ENCODE assay signal across 21 cellular contexts in the genomic region with DNA sequence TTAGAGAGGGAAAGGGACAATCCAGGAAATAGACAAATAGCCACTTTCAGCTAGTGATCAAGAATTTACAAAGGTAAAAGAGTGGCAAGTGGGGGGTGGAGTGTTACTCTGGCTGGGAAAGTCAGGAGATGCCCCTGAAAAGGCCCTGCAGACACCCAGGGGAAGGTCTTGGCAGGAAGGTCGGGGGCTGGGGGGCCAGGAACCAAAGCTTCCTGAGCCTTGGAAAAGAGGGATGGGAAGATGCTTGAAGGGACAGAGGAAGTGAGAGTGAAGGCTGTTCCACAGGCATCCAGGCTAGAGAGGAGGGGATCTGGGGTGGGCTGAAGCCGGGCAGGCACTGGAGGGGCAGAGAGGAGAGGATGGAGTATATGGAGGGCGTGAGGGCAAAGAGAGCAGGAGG. TPM values are rescaled to one million over a fixed set of nuclear protein-coding genes. Genes with fewer than 3 reads are reported as not detected.
DNase-seq lines count a peak whose midpoint lies in the region; ATAC-seq, FAIRE-seq and TF ChIP-seq lines count a peak whose summit lies in the region.
"Had no signal": no experiment of that assay in that cellular context is flagged by ENCODE, and none has a peak within 500 bp of the region (broad histone marks: within the 10 kb centered on the region; RNA-seq: fewer than 3 reads in every experiment).

No MANE protein-coding gene starts in this region.

- peaks cover 64% of the 10 kb centered on the region for H3K4me1 Mint-ChIP-seq in neural crest cell
- H3K4me1 Mint-ChIP-seq in type B pancreatic cell (ENCODE audit: unreplicated experiment): peaks cover 61% of the 10 kb centered on the region
- peaks cover 47% of the 10 kb centered on the region for H3K4me1 Mint-ChIP-seq in WTC11

- FAIRE-seq in kidney (lab: Jason Lieb, UNC): no peak
- FAIRE-seq: D721Med, GM18507, RCC 7860 had no signal

- POLR2A ChIA-PET in WTC11 (lab: Charles Lee): no interaction called here

- H3K4me3 Mint-ChIP-seq in neural crest cell: no peak overlapping the region
- peak overlapping the region; percentile 26 for H3K4me3 Mint-ChIP-seq in type B pancreatic cell
- H3K4me3 Mint-ChIP-seq in WTC11: no peak overlapping the region
- H3K4me3 Mint-ChIP-seq: CD4-positive, alpha-beta T cell had no signal

- H3K4me1 ChIP-seq in colonic mucosa (no peaks in the 10 kb centered on the region), kidney (ENCODE audit: control insufficient read depth in 1 of 2, insufficient read depth in 1 of 2, low read depth in 1 of 2, low read length in 2 of 2) (peaks cover 29 to 41% of the 10 kb centered on the region in 2 donors)
- H3K4me1 ChIP-seq: BE2C had no signal

- intact Hi-C loops in colonic mucosa (cut with DNase I) (no loop called here), kidney (cut with DNase I) (no loop called here)

- H3K36me3 Mint-ChIP-seq in neural crest cell (ENCODE audit: low read depth) (no peaks in the 10 kb centered on the region), type B pancreatic cell (no peaks in the 10 kb centered on the region), WTC11 (0 out of 2 replicates have a peak, but pooled peaks cover under 1% of the 10 kb centered on the region)

- H3K36me3 ChIP-seq in colonic mucosa (no peaks in the 10 kb centered on the region), kidney (ENCODE audit: control insufficient read depth in 1 of 2, insufficient read depth in 2 of 2, low read length in 2 of 2) (no peaks in the 10 kb centered on the region)
- H3K36me3 ChIP-seq: BE2C had no signal

- H3K9ac ChIP-seq in colonic mucosa (ENCODE audit: low read depth in 2 of 2, low read length in 2 of 2) (peak overlapping the region in 1 of 2 donors; percentile 80), kidney (ENCODE audit: low read length in 2 of 2) (peak overlapping the region in 1 of 2 donors; percentile 38)

- DNase-seq in colonic mucosa (no peak), kidney (no peak), neural crest cell (ENCODE audit: low read depth, low spot score) (no peak), type B pancreatic cell (ENCODE audit: extremely low spot score, unreplicated experiment) (no peak), WTC11 (ENCODE audit: low spot score) (no peak)
- DNase-seq: BE2C; CD4-positive, alpha-beta T cell; DMS79; Karpas-422; MM.1S; NCI-H1105; NCI-H1694; NCI-H510A treated with DMSO at 0.1 percent for 48 hours; NCI-H82; Right ventricle myocardium superior had no signal

- H3K27ac ChIP-seq in colonic mucosa: peak overlapping the region; percentile 87
- H3K27ac ChIP-seq in kidney (ENCODE audit: low read depth in 2 of 2, low read length in 2 of 2): peak overlapping the region; percentile 87 to 93
- H3K27ac ChIP-seq: SK-N-MC had no signal

- TF ChIP-seq CTCF in colonic mucosa (IDR thresholded peaks at IDR 0.05) (no peak), kidney (IDR thresholded peaks at IDR 0.05; ENCODE audit: borderline replicate concordance, extremely low read depth, insufficient read depth) (no peak), neural crest cell (conservative IDR thresholded peaks at IDR 0.05) (no peak), type B pancreatic cell (conservative IDR thresholded peaks at IDR 0.05) (no peak), WTC11 (IDR thresholded peaks at IDR 0.05) (no peak)

- H3K9me3 Mint-ChIP-seq in neural crest cell (no peaks in the 10 kb centered on the region), type B pancreatic cell (no peaks in the 10 kb centered on the region), WTC11 (no peaks in the 10 kb centered on the region)
- H3K9me3 Mint-ChIP-seq: CD4-positive, alpha-beta T cell had no signal

- H3K4me3 ChIP-seq in colonic mucosa (no peak overlapping the region), kidney (ENCODE audit: low read length in 2 of 2) (no peak overlapping the region)
- H3K4me3 ChIP-seq: SK-N-MC had no signal

- H3K27me3 ChIP-seq in colonic mucosa: no peaks in the 10 kb centered on the region
- H3K27me3 ChIP-seq: BE2C had no signal

- H3K27ac Mint-ChIP-seq in neural crest cell (ENCODE audit: unreplicated experiment) (peak overlapping the region; percentile 44), type B pancreatic cell (peak overlapping the region; percentile 77), WTC11 (no peak overlapping the region)
- H3K27ac Mint-ChIP-seq: CD4-positive, alpha-beta T cell had no signal

- H3K9me3 ChIP-seq in colonic mucosa: no peaks in the 10 kb centered on the region
- no peaks in the 10 kb centered on the region for H3K9me3 ChIP-seq in kidney (ENCODE audit: control insufficient read depth in 1 of 2, low read length in 2 of 2)
- H3K9me3 ChIP-seq: BE2C had no signal

- CTCF ChIA-PET in WTC11 (lab: Charles Lee): interaction anchor here (1.3 to 1.6 kb wide), 2 partner anchors 49 to 275 kb away, joined by 3 to 6 read pairs; no protein-coding TSS in a partner anchor

- ATAC-seq in WTC11: no peak
- ATAC-seq in HG02678 (IDR thresholded peaks at IDR 0.05; ENCODE audit: unreplicated experiment): no peak
- no peak for ATAC-seq in activated CD4-positive, CD25-positive, alpha-beta regulatory T cell treated with anti-CD3 and anti-CD28 coated beads, Interleukin-2, amount 50 U/mL, for 24 hours

- H3K27me3 Mint-ChIP-seq in neural crest cell (ENCODE audit: low read depth) (peaks cover 22% of the 10 kb centered on the region), type B pancreatic cell (peaks cover 2% of the 10 kb centered on the region), WTC11 (ENCODE audit: low read depth) (peaks cover 30% of the 10 kb centered on the region)

TF ChIP-seq in WTC11, 78 proteins besides CTCF, POLR2A, EP300 and RAD21 (continues in another document):
- TF ChIP-seq FOXJ3 (CRISPR knock-in tag; IDR thresholded peaks at IDR 0.05; ENCODE audit: borderline replicate concordance): no peak
- no peak for TF ChIP-seq NR3C1 (CRISPR knock-in tag; conservative IDR thresholded peaks at IDR 0.05; ENCODE audit: low read depth)
- no peak for TF ChIP-seq ATF1 (CRISPR knock-in tag; IDR thresholded peaks at IDR 0.05)
- TF ChIP-seq, protein P1, sequence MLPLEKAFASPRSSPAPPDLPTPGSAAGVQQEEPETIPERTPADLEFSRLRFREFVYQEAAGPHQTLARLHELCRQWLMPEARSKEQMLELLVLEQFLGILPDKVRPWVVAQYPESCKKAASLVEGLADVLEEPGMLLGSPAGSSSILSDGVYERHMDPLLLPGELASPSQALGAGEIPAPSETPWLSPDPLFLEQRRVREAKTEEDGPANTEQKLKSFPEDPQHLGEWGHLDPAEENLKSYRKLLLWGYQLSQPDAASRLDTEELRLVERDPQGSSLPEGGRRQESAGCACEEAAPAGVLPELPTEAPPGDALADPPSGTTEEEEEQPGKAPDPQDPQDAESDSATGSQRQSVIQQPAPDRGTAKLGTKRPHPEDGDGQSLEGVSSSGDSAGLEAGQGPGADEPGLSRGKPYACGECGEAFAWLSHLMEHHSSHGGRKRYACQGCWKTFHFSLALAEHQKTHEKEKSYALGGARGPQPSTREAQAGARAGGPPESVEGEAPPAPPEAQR (CRISPR knock-in tag; IDR thresholded peaks at IDR 0.05): no peak
- TF ChIP-seq, protein P2, sequence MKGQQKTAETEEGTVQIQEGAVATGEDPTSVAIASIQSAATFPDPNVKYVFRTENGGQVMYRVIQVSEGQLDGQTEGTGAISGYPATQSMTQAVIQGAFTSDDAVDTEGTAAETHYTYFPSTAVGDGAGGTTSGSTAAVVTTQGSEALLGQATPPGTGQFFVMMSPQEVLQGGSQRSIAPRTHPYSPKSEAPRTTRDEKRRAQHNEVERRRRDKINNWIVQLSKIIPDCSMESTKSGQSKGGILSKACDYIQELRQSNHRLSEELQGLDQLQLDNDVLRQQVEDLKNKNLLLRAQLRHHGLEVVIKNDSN (CRISPR knock-in tag; IDR thresholded peaks at IDR 0.05): no peak
- TF ChIP-seq, protein P3, sequence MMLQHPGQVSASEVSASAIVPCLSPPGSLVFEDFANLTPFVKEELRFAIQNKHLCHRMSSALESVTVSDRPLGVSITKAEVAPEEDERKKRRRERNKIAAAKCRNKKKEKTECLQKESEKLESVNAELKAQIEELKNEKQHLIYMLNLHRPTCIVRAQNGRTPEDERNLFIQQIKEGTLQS (CRISPR knock-in tag; conservative IDR thresholded peaks at IDR 0.05): no peak
- no peak for TF ChIP-seq MXD4 (CRISPR knock-in tag; IDR thresholded peaks at IDR 0.05; ENCODE audit: borderline replicate concordance)
- TF ChIP-seq FOXP1 (CRISPR knock-in tag; IDR thresholded peaks at IDR 0.05; ENCODE audit: borderline replicate concordance): no peak
- no peak for TF ChIP-seq CBFB (CRISPR knock-in tag; IDR thresholded peaks at IDR 0.05; ENCODE audit: low read depth)
- TF ChIP-seq, protein P4, sequence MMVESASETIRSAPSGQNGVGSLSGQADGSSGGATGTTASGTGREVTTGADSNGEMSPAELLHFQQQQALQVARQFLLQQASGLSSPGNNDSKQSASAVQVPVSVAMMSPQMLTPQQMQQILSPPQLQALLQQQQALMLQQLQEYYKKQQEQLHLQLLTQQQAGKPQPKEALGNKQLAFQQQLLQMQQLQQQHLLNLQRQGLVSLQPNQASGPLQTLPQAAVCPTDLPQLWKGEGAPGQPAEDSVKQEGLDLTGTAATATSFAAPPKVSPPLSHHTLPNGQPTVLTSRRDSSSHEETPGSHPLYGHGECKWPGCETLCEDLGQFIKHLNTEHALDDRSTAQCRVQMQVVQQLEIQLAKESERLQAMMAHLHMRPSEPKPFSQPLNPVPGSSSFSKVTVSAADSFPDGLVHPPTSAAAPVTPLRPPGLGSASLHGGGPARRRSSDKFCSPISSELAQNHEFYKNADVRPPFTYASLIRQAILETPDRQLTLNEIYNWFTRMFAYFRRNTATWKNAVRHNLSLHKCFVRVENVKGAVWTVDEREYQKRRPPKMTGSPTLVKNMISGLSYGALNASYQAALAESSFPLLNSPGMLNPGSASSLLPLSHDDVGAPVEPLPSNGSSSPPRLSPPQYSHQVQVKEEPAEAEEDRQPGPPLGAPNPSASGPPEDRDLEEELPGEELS (CRISPR knock-in tag; IDR thresholded peaks at IDR 0.05): no peak

RNA-seq across cellular contexts. Expression of a gene that starts 3.9 kb away (rescaled TPM):
- total RNA-seq in colonic mucosa (10 to 100 TPM; 24.3 to 52.1 TPM), kidney (59.4 TPM), neural crest cell (4.7 and 5.3 TPM in 2 replicates), type B pancreatic cell (ENCODE audit: low replicate concordance) (11.8 and 16.4 TPM in 2 replicates), WTC11 (2021) (7.6 to 9.6 TPM (median 8.5 TPM) in 3 replicates)
- 221 TPM for polyA plus RNA-seq in kidney (ENCODE audit: insufficient read depth, low read depth, low replicate concordance)
- total RNA-seq: CD4-positive, alpha-beta T cell had no signal
